Comparison of ENCODE assay signal across 8 cellular contexts in the genomic region with DNA sequence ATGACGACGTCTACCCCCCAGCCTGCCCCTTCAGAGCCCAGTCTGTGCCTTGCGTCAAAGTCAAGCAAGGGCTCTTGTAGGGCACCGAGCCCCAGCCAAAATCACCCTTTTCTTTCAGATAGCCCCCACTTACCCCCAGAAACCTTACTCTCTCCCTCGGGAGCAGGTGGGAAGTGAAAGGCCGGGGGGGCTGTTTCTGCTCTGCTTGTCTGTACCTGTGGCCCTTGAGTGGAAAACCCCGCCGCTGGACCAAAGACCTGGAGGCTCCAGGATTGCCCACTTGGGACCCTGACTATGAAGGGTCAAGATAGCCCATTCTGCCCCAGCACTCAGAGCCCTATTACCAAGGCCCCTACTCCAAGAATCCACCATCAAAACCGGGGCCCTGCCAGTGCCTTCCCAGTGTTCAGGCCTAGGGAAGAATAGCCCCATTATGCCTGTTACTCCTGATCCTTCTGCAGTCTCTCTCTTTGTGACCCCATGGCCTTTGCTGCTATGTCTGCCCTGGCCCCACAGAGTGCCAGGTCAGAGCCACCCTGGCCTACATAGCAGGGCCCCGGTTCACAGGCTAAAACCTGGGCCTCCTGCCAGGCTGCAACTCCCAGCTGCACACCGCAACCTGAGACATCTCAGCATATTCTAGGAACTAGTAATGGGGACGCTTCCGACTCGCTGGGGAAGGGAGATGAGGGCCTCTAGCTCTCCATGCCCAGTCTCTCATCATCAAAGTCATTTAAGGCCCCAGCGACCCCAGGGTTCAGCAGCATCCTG. TPM values are rescaled to one million over a fixed set of nuclear protein-coding genes. Genes with fewer than 3 reads are reported as not detected.
DNase-seq lines count a peak whose midpoint lies in the region; ATAC-seq, FAIRE-seq and TF ChIP-seq lines count a peak whose summit lies in the region.

No MANE protein-coding gene starts in this region.

- H3F3A ChIP-seq in GM23338 (replicated peaks; ENCODE audit: low read depth): 0 out of 2 replicates have a peak, but pooled peaks cover 5% of the 10 kb centered on the region

- H3K4me3 Mint-ChIP-seq in CD8-positive, alpha-beta T cell: peak overlapping the region; percentile 91
- H3K4me3 Mint-ChIP-seq in GM23338 (peak overlapping the region; percentile 89), natural killer cell (peak overlapping the region; percentile 91)

- dilution Hi-C loops in endothelial cell of umbilical vein (cut with MboI; ENCODE audit: extremely low pct_ligation_motif_present, low sequenced_read_pairs): no loop called here

- peaks cover 9% of the 10 kb centered on the region for H3K4me1 ChIP-seq in CD8-positive, alpha-beta T cell (ENCODE audit: insufficient read depth, low read length)
- H3K4me1 ChIP-seq in GM23338 (ENCODE audit: insufficient read depth) (peaks cover 42% of the 10 kb centered on the region), endothelial cell of umbilical vein (ENCODE audit: control insufficient read depth, extremely low read depth, insufficient read depth, low read length) (peaks cover 14% of the 10 kb centered on the region)

- peak overlapping the region; percentile 89 for H3K27ac ChIP-seq in CD8-positive, alpha-beta T cell (ENCODE audit: low read depth, low read length)
- peak overlapping the region; percentile 87 for H3K27ac ChIP-seq in GM23338 (ENCODE audit: low read depth)
- peak overlapping the region; percentile 51 for H3K27ac ChIP-seq in endothelial cell of umbilical vein (ENCODE audit: insufficient read depth, low read depth, low read length)

- peak overlapping the region; percentile 62 for H3K9ac ChIP-seq in endothelial cell of umbilical vein (replicated peaks; ENCODE audit: extremely low read depth, insufficient read depth, low read length)

- H3K9me1 ChIP-seq in endothelial cell of umbilical vein (replicated peaks; ENCODE audit: control insufficient read depth, extremely low read depth, insufficient read depth, low read length): no peaks in the 10 kb centered on the region

- H3K79me2 ChIP-seq in GM23338 (replicated peaks; ENCODE audit: insufficient read depth) (no peaks in the 10 kb centered on the region), endothelial cell of umbilical vein (ENCODE audit: control insufficient read depth, insufficient read depth, low read length) (no peaks in the 10 kb centered on the region)

- no peak for DNase-seq in CD8-positive, alpha-beta T cell
- DNase-seq in GM23338 (ENCODE audit: low spot score) (no peak), RPMI7951 (ENCODE audit: low read depth) (peak; percentile 36), endothelial cell of umbilical vein (ENCODE audit: low read depth, low spot score) (no peak), natural killer cell (no peak), activated gamma-delta T cell treated with Interleukin-2 at 50 U/mL for 16 hours (no peak)
- DNase-seq in activated CD4-positive, CD25-positive, alpha-beta regulatory T cell treated with anti-CD3 and anti-CD28 coated beads, Interleukin-2, amount 50 U/mL, for 72 hours: no peak

- H3K9me2 ChIP-seq in GM23338 (ENCODE audit: insufficient read depth): no peaks in the 10 kb centered on the region; the same call in 1 of the 2 replicates

- no peaks in the 10 kb centered on the region for H3K9me3 Mint-ChIP-seq in CD8-positive, alpha-beta T cell
- H3K9me3 Mint-ChIP-seq in GM23338 (no peaks in the 10 kb centered on the region; the same call in 2 of the 3 replicates), natural killer cell (no peaks in the 10 kb centered on the region)

- peak overlapping the region; percentile 93 for H3K4me3 ChIP-seq in CD8-positive, alpha-beta T cell (ENCODE audit: low read depth, low read length)
- H3K4me3 ChIP-seq in GM23338 (peak overlapping the region; percentile 66), endothelial cell of umbilical vein (replicated peaks in 1 of 3; ENCODE audit: insufficient read depth in 1 of 3, low read depth in 1 of 3, low read length in 3 of 3) (peak overlapping the region in 2 of 3 experiments; percentile 4 to 54)

- H3K27me3 ChIP-seq in CD8-positive, alpha-beta T cell (ENCODE audit: insufficient read depth, low read length): no peaks in the 10 kb centered on the region
- H3K27me3 ChIP-seq in GM23338 (ENCODE audit: insufficient read depth) (no peaks in the 10 kb centered on the region), endothelial cell of umbilical vein (ENCODE audit: control insufficient read depth in 2 of 2, insufficient read depth in 2 of 2, low read length in 2 of 2) (no peaks in the 10 kb centered on the region)

- H3K4me1 Mint-ChIP-seq in CD8-positive, alpha-beta T cell (ENCODE audit: low read depth): peaks cover 23% of the 10 kb centered on the region
- H3K4me1 Mint-ChIP-seq in GM23338: peaks cover 47% of the 10 kb centered on the region
- H3K4me1 Mint-ChIP-seq in natural killer cell: peaks cover 9 to 12% of the 10 kb centered on the region in 2 donors

- peak overlapping the region; percentile 98 for H3K27ac Mint-ChIP-seq in CD8-positive, alpha-beta T cell
- H3K27ac Mint-ChIP-seq in GM23338: peak overlapping the region; percentile 97
- H3K27ac Mint-ChIP-seq in natural killer cell: peak overlapping the region; percentile 91 to 93

- peak; percentile 5 for TF ChIP-seq CTCF in CD8-positive, alpha-beta T cell (IDR thresholded peaks at IDR 0.05)
- TF ChIP-seq CTCF in GM23338 (conservative IDR thresholded peaks at IDR 0.05; ENCODE audit: low read depth in 2 of 2) (no peak), endothelial cell of umbilical vein (IDR thresholded peaks at IDR 0.05; ENCODE audit: extremely low read depth in 1 of 2, insufficient read depth in 1 of 2, low read depth in 1 of 2, low read length in 2 of 2) (no peak), natural killer cell (IDR thresholded peaks at IDR 0.05) (no peak)

- H3K9me3 ChIP-seq in CD8-positive, alpha-beta T cell (ENCODE audit: low read length): no peaks in the 10 kb centered on the region
- no peaks in the 10 kb centered on the region for H3K9me3 ChIP-seq in endothelial cell of umbilical vein (replicated peaks; ENCODE audit: control insufficient read depth, insufficient read depth, low read length)

- ATAC-seq in CD8-positive, alpha-beta T cell: no peak
- ATAC-seq in GM23338 (no peak), natural killer cell (no peak), GM19351 (IDR thresholded peaks at IDR 0.05; ENCODE audit: unreplicated experiment) (no peak)

- intact Hi-C loops in CD8-positive, alpha-beta T cell (cut with DNase I, micrococcal nuclease): loop anchor here (1.0 to 10.0 kb wide), 8 partner anchors 22 to 1090 kb away; a partner anchor contains a TSS
- intact Hi-C loops in endothelial cell of umbilical vein (cut with micrococcal nuclease) (loop anchor here (1.0 to 5.0 kb wide), 3 partner anchors 36 to 573 kb away; a partner anchor contains a TSS), natural killer cell (cut with micrococcal nuclease) (loop anchor here (2.0 to 5.0 kb wide), 3 partner anchors 36 to 587 kb away; a partner anchor contains a TSS)

- no TSS peak for BruUV-seq in endothelial cell of umbilical vein (replicated peaks; lab: Mats Ljungman, UMichigan)

- H2AFZ ChIP-seq in GM23338: 0 out of 2 replicates have a peak overlapping the region, but pooled peaks have one; percentile 48
- H2AFZ ChIP-seq in endothelial cell of umbilical vein (ENCODE audit: low read depth, low read length): peak overlapping the region; percentile 29

- CTCF ChIA-PET in CD8-positive, alpha-beta T cell (lab: Charles Lee): interaction anchor here (1.0 to 9.6 kb wide), 6 partner anchors 36 to 580 kb away, joined by 3 to 315 read pairs (median 5); a partner anchor contains a TSS
- CTCF ChIA-PET in endothelial cell of umbilical vein (lab: Charles Lee): interaction anchor here (1.0 to 9.9 kb wide), 11 partner anchors 10 to 293 kb away, joined by 3 to 556 read pairs (median 4); a partner anchor contains a TSS

- POLR2A ChIA-PET in CD8-positive, alpha-beta T cell (lab: Charles Lee): interaction anchor here (0.9 to 6.8 kb wide), 11 partner anchors 10 to 529 kb away, joined by 3 to 94 read pairs (median 6); a partner anchor contains a TSS
- POLR2A ChIA-PET in endothelial cell of umbilical vein (lab: Charles Lee): interaction anchor here (1.3 kb wide), 1 partner anchor 35 kb away, joined by 33 read pairs; a partner anchor contains a TSS

- H3K36me3 Mint-ChIP-seq in CD8-positive, alpha-beta T cell: no peaks in the 10 kb centered on the region
- H3K36me3 Mint-ChIP-seq in GM23338 (ENCODE audit: low read depth) (no peaks in the 10 kb centered on the region), natural killer cell (no peaks in the 10 kb centered on the region)

- H4K20me1 ChIP-seq in GM23338 (replicated peaks; ENCODE audit: insufficient read depth): no peaks in the 10 kb centered on the region
- no peaks in the 10 kb centered on the region for H4K20me1 ChIP-seq in endothelial cell of umbilical vein (replicated peaks; ENCODE audit: control insufficient read depth, extremely low read depth, insufficient read depth, low read length)

- no peak for TF ChIP-seq POLR2A in endothelial cell of umbilical vein (IDR thresholded peaks at IDR 0.05; ENCODE audit: low read depth, low read length)

- FAIRE-seq in endothelial cell of umbilical vein (lab: Jason Lieb, UNC): no peak

- H3K4me2 ChIP-seq in GM23338 (peak overlapping the region; percentile 81), endothelial cell of umbilical vein (ENCODE audit: insufficient read depth, low read length) (peak overlapping the region; percentile 49)

- no peaks in the 10 kb centered on the region for H3K27me3 Mint-ChIP-seq in CD8-positive, alpha-beta T cell (ENCODE audit: low read depth)
- H3K27me3 Mint-ChIP-seq in GM23338 (ENCODE audit: insufficient read depth, low read depth, poor library complexity) (peaks cover 22% of the 10 kb centered on the region), natural killer cell (ENCODE audit: low read depth in 2 of 2) (no peaks in the 10 kb centered on the region)

- no peaks in the 10 kb centered on the region for H3K36me3 ChIP-seq in CD8-positive, alpha-beta T cell (ENCODE audit: insufficient read depth, low read length)
- H3K36me3 ChIP-seq in GM23338 (ENCODE audit: insufficient read depth) (no peaks in the 10 kb centered on the region), endothelial cell of umbilical vein (ENCODE audit: control insufficient read depth in 2 of 2, extremely low read depth in 1 of 2, insufficient read depth in 2 of 2, low read length in 2 of 2) (no peaks in the 10 kb centered on the region)

RNA-seq across cellular contexts. Expression of a gene that starts 22.2 kb away (rescaled TPM):
- total RNA-seq in CD8-positive, alpha-beta T cell: under 1 TPM; 0.43 to 0.47 TPM
- 60.7 and 82.1 TPM in 2 replicates for total RNA-seq in GM23338 (2014; rRNA removed; shearing (Covaris generic))
- polyA plus RNA-seq in GM23338 (2016; fragmentation: Nextera tagmentation; extraction: Ambion mirVana) (36.5 and 39.6 TPM in 2 replicates), endothelial cell of umbilical vein (3.4 and 3.7 TPM in 2 replicates)
- total RNA-seq in RPMI7951 (2014; rRNA removed; shearing (Covaris generic)): 2.3 TPM in 2 replicates
- total RNA-seq in endothelial cell of umbilical vein (5.6 and 5.9 TPM in 2 replicates), natural killer cell (under 1 TPM in 2 of 3 donors, not detected in 1; 0.38 to 0.45 TPM)
- polyA plus RNA-seq in endothelial cell of umbilical vein (2011; cell fraction: cytosol; rRNA removed): 2.6 and 3.2 TPM in 2 replicates
- 1.1 and 1.8 TPM in 2 replicates for polyA plus RNA-seq in endothelial cell of umbilical vein (2011; cell fraction: nucleus; rRNA removed)
- polyA plus RNA-seq in endothelial cell of umbilical vein (2012): 1.9 and 3.3 TPM in 2 replicates
- 0.70 and 1.4 TPM in 2 replicates for polyA minus RNA-seq in endothelial cell of umbilical vein
- polyA minus RNA-seq in endothelial cell of umbilical vein (2011; cell fraction: cytosol; rRNA and poly(A)+ RNA removed): 26.3 TPM
- 0.87 and 0.96 TPM in 2 replicates for polyA minus RNA-seq in endothelial cell of umbilical vein (2011; cell fraction: nucleus; rRNA and poly(A)+ RNA removed)

RNA-seq across cellular contexts. Expression of a gene that starts 35.5 kb away (rescaled TPM):
- 10 to 100 TPM; 53.8 to 56.5 TPM for total RNA-seq in CD8-positive, alpha-beta T cell
- total RNA-seq in GM23338 (2014; rRNA removed; shearing (Covaris generic)): 18.4 and 22.4 TPM in 2 replicates
- polyA plus RNA-seq in GM23338 (2016; fragmentation: Nextera tagmentation; extraction: Ambion mirVana): 7.7 and 9.1 TPM in 2 replicates
- 30.3 and 33.4 TPM in 2 replicates for total RNA-seq in RPMI7951 (2014; rRNA removed; shearing (Covaris generic))
- total RNA-seq in endothelial cell of umbilical vein: 15.8 and 16.3 TPM in 2 replicates
- polyA plus RNA-seq in endothelial cell of umbilical vein: 24.9 and 25.2 TPM in 2 replicates
- 25.3 and 32.1 TPM in 2 replicates for polyA plus RNA-seq in endothelial cell of umbilical vein (2011; cell fraction: cytosol; rRNA removed)
- 33.1 and 34.5 TPM in 2 replicates for polyA plus RNA-seq in endothelial cell of umbilical vein (2011; cell fraction: nucleus; rRNA removed)
- polyA plus RNA-seq in endothelial cell of umbilical vein (2012): 10.8 and 12.9 TPM in 2 replicates
- polyA minus RNA-seq in endothelial cell of umbilical vein: 27.8 and 33.5 TPM in 2 replicates
- 30.7 TPM for polyA minus RNA-seq in endothelial cell of umbilical vein (2011; cell fraction: cytosol; rRNA and poly(A)+ RNA removed)
- 13.7 and 21.1 TPM in 2 replicates for polyA minus RNA-seq in endothelial cell of umbilical vein (2011; cell fraction: nucleus; rRNA and poly(A)+ RNA removed)
- total RNA-seq in natural killer cell: 10 to 100 TPM; 23.2 to 36.8 (median 28.2) TPM

RNA-seq across cellular contexts. Expression of a gene that starts 35.7 kb away (rescaled TPM):
- total RNA-seq in CD8-positive, alpha-beta T cell: 10 to 100 TPM; 53.0 to 62.5 TPM
- 63.6 and 67.4 TPM in 2 replicates for total RNA-seq in GM23338 (2014; rRNA removed; shearing (Covaris generic))
- 47.9 and 52.8 TPM in 2 replicates for polyA plus RNA-seq in GM23338 (2016; fragmentation: Nextera tagmentation; extraction: Ambion mirVana)
- total RNA-seq in RPMI7951 (2014; rRNA removed; shearing (Covaris generic)): 11.4 and 14.3 TPM in 2 replicates
- 14.3 and 16.6 TPM in 2 replicates for total RNA-seq in endothelial cell of umbilical vein
- polyA plus RNA-seq in endothelial cell of umbilical vein: 12.3 and 15.0 TPM in 2 replicates
- polyA plus RNA-seq in endothelial cell of umbilical vein (2011; cell fraction: cytosol; rRNA removed): 7.5 and 10.4 TPM in 2 replicates
- polyA plus RNA-seq in endothelial cell of umbilical vein (2011; cell fraction: nucleus; rRNA removed): 57.5 and 66.2 TPM in 2 replicates
- polyA plus RNA-seq in endothelial cell of umbilical vein (2012): 6.0 and 8.2 TPM in 2 replicates
- 6.1 and 9.3 TPM in 2 replicates for polyA minus RNA-seq in endothelial cell of umbilical vein
- 8.7 TPM for polyA minus RNA-seq in endothelial cell of umbilical vein (2011; cell fraction: cytosol; rRNA and poly(A)+ RNA removed)
- polyA minus RNA-seq in endothelial cell of umbilical vein (2011; cell fraction: nucleus; rRNA and poly(A)+ RNA removed): 11.3 and 14.0 TPM in 2 replicates
- total RNA-seq in natural killer cell: 10 to 100 TPM; 44.0 to 55.6 (median 51.5) TPM

Comparison
In these comparisons a context has a peak if more than half of its experiments do, and no peak if none do; other contexts are left out.
1. H3K4me3 ChIP-seq: peak in every context shown above with its lines; median percentile 93 in CD8-positive, alpha-beta T cell; 66 in GM23338; 29 in endothelial cell of umbilical vein.